8 cellular contexts compared by ENCODE assay signal in genomic region chr1:197144570-197145325, GRCh38. TPM values are rescaled to one million over a fixed set of nuclear protein-coding genes. Genes with fewer than 3 reads are reported as not detected.
A peak's percentile ranks its signal among the peaks of the same experiment; 100 is the strongest.
DNase-seq lines count a peak whose midpoint lies in the region; ATAC-seq and TF ChIP-seq lines count a peak whose summit lies in the region.

No MANE protein-coding gene starts in this region.

- peaks cover 66% of the 10 kb centered on the region for H3K79me2 ChIP-seq in PC-3 (ENCODE audit: low read length)

- H3K27ac ChIP-seq in PC-3 (ENCODE audit: low read length) (no peak overlapping the region), endodermal cell (ENCODE audit: low read depth, low read length) (no peak overlapping the region), stomach (no peak overlapping the region)

- H3K4me2 ChIP-seq in PC-3 (ENCODE audit: low read length) (peak overlapping the region; percentile 91), skeletal muscle satellite cell (ENCODE audit: low read length) (peak overlapping the region; percentile 73)

- H3K27ac Mint-ChIP-seq in activated CD4-positive, alpha-beta T cell treated with anti-CD3 and anti-CD28 coated beads, Interleukin-2, amount 10 ng/mL, durations not matched to agents 7 days and 5 days: peak overlapping the region; percentile 97
- peak overlapping the region; percentile 40 for H3K27ac Mint-ChIP-seq in endodermal cell

- H3K36me3 ChIP-seq in PC-3 (ENCODE audit: low read depth, low read length) (peaks cover 13% of the 10 kb centered on the region), endodermal cell (ENCODE audit: control insufficient read depth, insufficient read depth, low read length) (peaks cover 31% of the 10 kb centered on the region), skeletal muscle satellite cell (ENCODE audit: insufficient read depth, low read length) (peaks cover 10% of the 10 kb centered on the region), stomach (no peaks in the 10 kb centered on the region)

- peak overlapping the region; percentile 97 for H3K4me3 ChIP-seq in PC-3 (ENCODE audit: low read length)
- H3K4me3 ChIP-seq in endodermal cell (ENCODE audit: low read length): peak overlapping the region; percentile 98
- peak overlapping the region; percentile 90 for H3K4me3 ChIP-seq in skeletal muscle satellite cell (ENCODE audit: low read length)
- H3K4me3 ChIP-seq in stomach: peak overlapping the region in 1 of 4 donors; percentile 91

- no peaks in the 10 kb centered on the region for H3K9me3 ChIP-seq in PC-3 (ENCODE audit: low read length)
- H3K9me3 ChIP-seq in endodermal cell (ENCODE audit: control insufficient read depth, low read length): no peaks in the 10 kb centered on the region
- no peaks in the 10 kb centered on the region for H3K9me3 ChIP-seq in skeletal muscle satellite cell (replicated peaks; ENCODE audit: low read length)
- H3K9me3 ChIP-seq in stomach: no peaks in the 10 kb centered on the region

- POLR2A ChIA-PET in activated CD4-positive, alpha-beta T cell treated with anti-CD3 and anti-CD28 coated beads, Interleukin-2, amount 10 ng/mL, durations not matched to agents 7 days and 5 days (lab: Charles Lee): interaction anchor here (0.7 kb wide), 1 partner anchor 14 kb away, joined by 3 read pairs; no protein-coding TSS in a partner anchor
- POLR2A ChIA-PET in PC-3 (lab: Charles Lee; ENCODE audit: unreplicated experiment): interaction anchor here (0.7 kb wide), 1 partner anchor 30 kb away, joined by 4 read pairs; no protein-coding TSS in a partner anchor

- TF ChIP-seq CTCF in PC-3 (conservative IDR thresholded peaks at IDR 0.05; ENCODE audit: low read depth, low read length) (no peak), endodermal cell (conservative IDR thresholded peaks at IDR 0.05) (no peak), stomach (IDR thresholded peaks at IDR 0.05) (no peak)

- H3K4me3 Mint-ChIP-seq in activated CD4-positive, alpha-beta T cell treated with anti-CD3 and anti-CD28 coated beads, Interleukin-2, amount 10 ng/mL, durations not matched to agents 7 days and 5 days: peak overlapping the region; percentile 82
- H3K4me3 Mint-ChIP-seq in endodermal cell: peak overlapping the region; percentile 87

- H2AFZ ChIP-seq in PC-3 (ENCODE audit: low read length): no peak overlapping the region

- TF ChIP-seq EP300 in stomach (IDR thresholded peaks at IDR 0.05): no peak

- peaks cover 4% of the 10 kb centered on the region; the same call in 1 of the 2 replicates for H3K4me1 ChIP-seq in PC-3 (ENCODE audit: insufficient read depth, low read length)
- H3K4me1 ChIP-seq in endodermal cell (ENCODE audit: control insufficient read depth, insufficient read depth, low read length): no peaks in the 10 kb centered on the region
- peaks cover 22% of the 10 kb centered on the region for H3K4me1 ChIP-seq in skeletal muscle satellite cell (ENCODE audit: control insufficient read depth, insufficient read depth, low read length)
- H3K4me1 ChIP-seq in stomach: peaks cover 5 to 27% (median 13%) of the 10 kb centered on the region in 4 donors

- no peaks in the 10 kb centered on the region for H3F3A ChIP-seq in PC-3 (ENCODE audit: low read length, unreplicated experiment)

- H3K27me3 ChIP-seq in PC-3 (ENCODE audit: low read length): no peaks in the 10 kb centered on the region
- no peaks in the 10 kb centered on the region for H3K27me3 ChIP-seq in endodermal cell (ENCODE audit: control insufficient read depth, insufficient read depth, low read length, poor library complexity, severe bottlenecking)
- H3K27me3 ChIP-seq in skeletal muscle satellite cell (ENCODE audit: control insufficient read depth, insufficient read depth, low read length): no peaks in the 10 kb centered on the region
- peaks cover 0 to 24% (median 0%) of the 10 kb centered on the region in 3 donors for H3K27me3 ChIP-seq in stomach

- CTCF ChIA-PET in activated CD4-positive, alpha-beta T cell treated with anti-CD3 and anti-CD28 coated beads, Interleukin-2, amount 10 ng/mL, durations not matched to agents 7 days and 5 days (lab: Charles Lee): interaction anchor here (0.9 kb wide), 1 partner anchor 21 kb away, joined by 3 read pairs; no protein-coding TSS in a partner anchor
- CTCF ChIA-PET in PC-3 (lab: Charles Lee): no interaction called here

- DNase-seq in activated CD4-positive, alpha-beta T cell treated with anti-CD3 and anti-CD28 coated beads, Interleukin-2, amount 10 ng/mL, durations not matched to agents 7 days and 5 days: peak; percentile 22
- DNase-seq in activated CD4-positive, alpha-beta T cell treated with anti-CD3 and anti-CD28 coated beads, Interleukin-2, amount 50 U/mL, for 4 hours: no peak
- DNase-seq in PC-3 (peak; percentile 42), endodermal cell (no peak), hippocampal formation (lab: John Stamatoyannopoulos, UW) (no peak), cardiac septum (ENCODE audit: low spot score) (no peak), stomach (no peak)

- no peak for TF ChIP-seq POLR2A in stomach (IDR thresholded peaks at IDR 0.05)

- H4K20me1 ChIP-seq in PC-3 (ENCODE audit: low read length): peaks cover 7% of the 10 kb centered on the region

- H3K36me3 Mint-ChIP-seq in activated CD4-positive, alpha-beta T cell treated with anti-CD3 and anti-CD28 coated beads, Interleukin-2, amount 10 ng/mL, durations not matched to agents 7 days and 5 days (ENCODE audit: low read depth): peaks cover 50% of the 10 kb centered on the region
- peaks cover 10% of the 10 kb centered on the region for H3K36me3 Mint-ChIP-seq in endodermal cell (ENCODE audit: low read depth)

- H3K9ac ChIP-seq in PC-3 (ENCODE audit: low read length): peak overlapping the region; percentile 39
- H3K9ac ChIP-seq in endodermal cell (ENCODE audit: extremely low read depth, low read length, poor library complexity, severe bottlenecking): peak overlapping the region; percentile 44
- H3K9ac ChIP-seq in skeletal muscle satellite cell (ENCODE audit: low read depth, low read length): peak overlapping the region; percentile 82

- no peaks in the 10 kb centered on the region for H3K9me3 Mint-ChIP-seq in activated CD4-positive, alpha-beta T cell treated with anti-CD3 and anti-CD28 coated beads, Interleukin-2, amount 10 ng/mL, durations not matched to agents 7 days and 5 days
- no peaks in the 10 kb centered on the region for H3K9me3 Mint-ChIP-seq in endodermal cell

- WGBS in endodermal cell (ENCODE audit: insufficient coverage in 1 of 2, insufficient read length in 1 of 2), 2 experiments: 35 to 50% methylated on average over 1 to 4 of the region's 5 CpGs
- 54 to 63% (median 61%) methylated on average over 5 of the region's 5 CpGs for WGBS in stomach, 5 donors

- H3K4me1 Mint-ChIP-seq in activated CD4-positive, alpha-beta T cell treated with anti-CD3 and anti-CD28 coated beads, Interleukin-2, amount 10 ng/mL, durations not matched to agents 7 days and 5 days: peaks cover 53% of the 10 kb centered on the region
- H3K4me1 Mint-ChIP-seq in endodermal cell: peaks cover 20% of the 10 kb centered on the region

- no peaks in the 10 kb centered on the region for H3K9me2 ChIP-seq in PC-3 (replicated peaks; ENCODE audit: low read length)

- ATAC-seq in PC-3: peak; percentile 20

- no peaks in the 10 kb centered on the region for H3K27me3 Mint-ChIP-seq in activated CD4-positive, alpha-beta T cell treated with anti-CD3 and anti-CD28 coated beads, Interleukin-2, amount 10 ng/mL, durations not matched to agents 7 days and 5 days
- H3K27me3 Mint-ChIP-seq in endodermal cell (ENCODE audit: insufficient read depth): no peaks in the 10 kb centered on the region

- no TSS peak for BruUV-seq in PC-3 (replicated peaks; lab: Mats Ljungman, UMichigan)

- intact Hi-C loops in PC-3 (cut with micrococcal nuclease) (loop anchor here (1.0 kb wide), 1 partner anchor 12 kb away; no protein-coding TSS in a partner anchor), cardiac septum (cut with DNase I) (no loop called here), stomach (cut with DNase I; ENCODE audit: low total_unique reads) (no loop called here)

RNA-seq across cellular contexts. Expression of gene ASPM, which starts 1.7 kb away (rescaled TPM):
- 100 to 1,000 TPM in 1 of 2 experiments, 10 to 100 TPM in 1; 92.8 to 104 TPM for total RNA-seq in activated CD4-positive, alpha-beta T cell treated with anti-CD3 and anti-CD28 coated beads, Interleukin-2, amount 10 ng/mL, durations not matched to agents 7 days and 5 days
- total RNA-seq in PC-3 (2014; rRNA removed) (28.6 and 35.0 TPM in 2 replicates), endodermal cell (10 to 100 TPM; 31.7 to 35.1 TPM), cardiac septum (0.57 TPM), stomach (10 to 100 TPM in 2 of 5 donors, 1 to 10 TPM in 2, under 1 TPM in 1; 0.58 to 16.5 (median 7.6) TPM)
- 48.0 TPM for polyA plus RNA-seq in endodermal cell (2013, experiment 1 of 2)
- 55.7 TPM for polyA plus RNA-seq in endodermal cell (2013, experiment 2 of 2)
- 19.8 and 27.1 TPM in 2 replicates for total RNA-seq in skeletal muscle satellite cell (2012; rRNA removed)
- 1 to 10 TPM in 1 of 3 donors, under 1 TPM in 1, not detected in 1; 0.50 to 3.7 TPM for polyA plus RNA-seq in stomach

RNA-seq across cellular contexts. Expression of gene ZBTB41, which starts 56.3 kb away (rescaled TPM):
- 1 to 10 TPM; 6.2 to 7.0 TPM for total RNA-seq in activated CD4-positive, alpha-beta T cell treated with anti-CD3 and anti-CD28 coated beads, Interleukin-2, amount 10 ng/mL, durations not matched to agents 7 days and 5 days
- total RNA-seq in PC-3 (2014; rRNA removed) (4.3 and 5.3 TPM in 2 replicates), endodermal cell (10 to 100 TPM; 10.0 to 15.2 TPM), cardiac septum (10.3 TPM), stomach (10 to 100 TPM in 3 of 5 donors, 1 to 10 TPM in 2; 2.9 to 35.6 (median 10.7) TPM)
- polyA plus RNA-seq in endodermal cell (2013, experiment 1 of 2): 8.6 TPM
- 9.4 TPM for polyA plus RNA-seq in endodermal cell (2013, experiment 2 of 2)
- total RNA-seq in skeletal muscle satellite cell (2012; rRNA removed): 12.2 and 12.7 TPM in 2 replicates
- polyA plus RNA-seq in stomach: 1 to 10 TPM; 1.8 to 2.7 (median 2.7) TPM

Comparison
In these comparisons a context has a peak if more than half of its experiments do, and no peak if none do; other contexts are left out.
1. DNase-seq: peak in activated CD4-positive, alpha-beta T cell treated with anti-CD3 and anti-CD28 coated beads, Interleukin-2, amount 10 ng/mL, durations not matched to agents 7 days and 5 days (single experiment) and PC-3 (single experiment); none in activated CD4-positive, alpha-beta T cell treated with anti-CD3 and anti-CD28 coated beads, Interleukin-2, amount 50 U/mL, for 4 hours (0 of 2), endodermal cell (single experiment), hippocampal formation (0 of 2), cardiac septum (single experiment) and stomach (single experiment).
2. Peak in every context shown above with its lines, with median percentiles within 50 percentile points of each other: H3K9ac ChIP-seq.